8 cellular contexts compared by ENCODE assay signal in the genomic region with DNA sequence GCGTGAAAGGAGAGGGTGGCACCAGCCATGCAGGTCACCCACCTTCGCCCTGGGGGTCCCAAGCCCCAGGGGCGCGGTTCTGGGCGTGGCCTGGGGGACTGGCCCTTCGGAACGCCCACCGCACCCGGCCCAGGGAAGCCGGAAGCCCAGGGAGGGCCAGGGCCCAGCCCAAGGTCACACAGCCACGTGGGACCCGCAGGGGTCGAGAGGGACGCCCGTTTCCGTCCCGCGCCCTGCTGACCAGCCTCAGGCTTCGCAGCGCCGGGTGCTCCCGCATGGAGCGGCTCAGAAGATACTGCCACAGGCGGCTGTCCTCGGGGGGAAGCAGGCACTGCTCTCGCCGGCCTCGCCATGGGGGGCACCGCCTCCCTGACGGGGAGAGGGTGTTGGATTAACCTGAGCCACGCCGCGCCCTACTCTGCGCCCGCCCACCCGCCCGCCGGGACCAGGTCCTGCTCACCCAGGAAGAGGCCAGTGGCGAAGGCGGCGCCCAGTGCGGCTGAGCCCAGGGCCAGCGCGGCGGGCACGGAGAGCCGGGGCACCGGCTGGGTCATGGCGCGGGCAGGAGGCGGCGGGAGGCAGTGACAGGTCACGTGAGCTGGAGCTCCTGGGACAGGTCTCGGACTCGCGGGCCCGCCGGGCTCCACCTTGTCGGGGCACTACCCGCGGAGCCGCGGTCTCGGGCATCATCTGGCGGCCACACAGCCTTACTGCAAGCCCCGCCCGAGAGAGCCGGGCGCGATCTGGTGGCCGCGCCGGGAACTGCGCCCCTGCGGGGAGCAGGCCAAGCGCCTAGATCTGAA. TPM values are rescaled to one million over a fixed set of nuclear protein-coding genes. Genes with fewer than 3 reads are reported as not detected.
DNase-seq lines count a peak whose midpoint lies in the region; ATAC-seq, FAIRE-seq and TF ChIP-seq lines count a peak whose summit lies in the region.

A gene (minus strand): TSS at position 583 of the 803 bp plus-strand sequence. CDS start 29 bp downstream, at position 554.

- peak; percentile 89 for FAIRE-seq in GM12892 (lab: Jason Lieb, UNC)

- H3K36me3 ChIP-seq in upper lobe of right lung = peaks cover 16% of the 10 kb centered on the region

- H3K27me3 Mint-ChIP-seq in progenitor cell of endocrine pancreas = peaks cover 11% of the 10 kb centered on the region

- peak; percentile 78 for ATAC-seq in HG02798 (IDR thresholded peaks at IDR 0.05; ENCODE audit: poor library complexity, unreplicated experiment)
- peak; percentile 77 to 81 for ATAC-seq in left cardiac atrium
- ATAC-seq in upper lobe of right lung = peak; percentile 90

- H3K4me1 Mint-ChIP-seq in progenitor cell of endocrine pancreas (ENCODE audit: low read depth) = peaks cover 3% of the 10 kb centered on the region

- TF ChIP-seq CTCF in progenitor cell of endocrine pancreas (IDR thresholded peaks at IDR 0.05; ENCODE audit: unreplicated experiment) (peak; percentile 100), upper lobe of right lung (IDR thresholded peaks at IDR 0.05) (peak; percentile 100)

- H3K27ac Mint-ChIP-seq in progenitor cell of endocrine pancreas = peak within 1 kb of the TSS; percentile 93

- H3K9me3 ChIP-seq in upper lobe of right lung = no peaks in the 10 kb centered on the region

- H3K27me3 ChIP-seq in upper lobe of right lung = no peaks in the 10 kb centered on the region

- H3K4me1 ChIP-seq in upper lobe of right lung = peaks cover 9% of the 10 kb centered on the region

- peak; percentile 37; the same call in 1 of the 2 replicates for TF ChIP-seq POLR2A in GM12892 (IDR thresholded peaks at IDR 0.05; ENCODE audit: low read depth, low read length)

- peaks cover 13% of the 10 kb centered on the region for H3K36me3 Mint-ChIP-seq in progenitor cell of endocrine pancreas (ENCODE audit: insufficient read depth)

- DNase-seq in GM12892 (ENCODE audit: insufficient read length) = peak; percentile 94
- peak; percentile 73 for DNase-seq in NCI-H1436 treated with DMSO at 0.1 percent for 48 hours (lab: John Stamatoyannopoulos, UW)
- peak; percentile 72 for DNase-seq in amniotic epithelial cell (ENCODE audit: low read depth)
- DNase-seq in left cardiac atrium = peak; percentile 95
- DNase-seq in progenitor cell of endocrine pancreas (ENCODE audit: low spot score, unreplicated experiment) = peak; percentile 96
- peak; percentile 98 for DNase-seq in upper lobe of right lung

- intact Hi-C loops in T-helper 1 cell treated with Interleukin-12 subunit alpha and Interleukin-12 subunit beta and Interleukin-4 antibody, amounts not matched to agents 30 ng/mL and 1 ng/mL, for 36 hours (cut with micrococcal nuclease) = loop anchor here (1.0 to 10.0 kb wide), 7 partner anchors 47 to 1991 kb away; a partner anchor contains a TSS
- intact Hi-C loops in left cardiac atrium (cut with DNase I) (loop anchor here (2.0 to 10.0 kb wide), 6 partner anchors 51 to 993 kb away; a partner anchor contains a TSS), upper lobe of right lung (cut with DNase I) (loop anchor here (10.0 kb wide), 1 partner anchor 121 kb away; a partner anchor contains a TSS)

- peak within 1 kb of the TSS; percentile 94 for H3K4me3 ChIP-seq in upper lobe of right lung

- peak within 1 kb of the TSS; percentile 60 for H3K4me3 Mint-ChIP-seq in progenitor cell of endocrine pancreas (ENCODE audit: low read depth)

- H3K27ac ChIP-seq in upper lobe of right lung = peak within 1 kb of the TSS; percentile 87

- H3K9me3 Mint-ChIP-seq in progenitor cell of endocrine pancreas (ENCODE audit: low read depth) = no peaks in the 10 kb centered on the region

RNA-seq across cellular contexts. Expression of the gene that starts here (rescaled TPM):
- 10.5 TPM for polyA plus RNA-seq in GM12892 (2012; ENCODE audit: missing spikeins)
- total RNA-seq in T-helper 1 cell treated with Interleukin-12 subunit alpha and Interleukin-12 subunit beta and Interleukin-4 antibody, amounts not matched to agents 30 ng/mL and 1 ng/mL, for 36 hours = 21.1 and 24.0 TPM in 2 replicates
- total RNA-seq in left cardiac atrium = 10 to 100 TPM; 22.7 to 28.2 TPM
- 18.4 and 19.9 TPM in 2 replicates for total RNA-seq in progenitor cell of endocrine pancreas
- total RNA-seq in upper lobe of right lung = 21.8 TPM

Comparison
In these comparisons a context has a peak if more than half of its experiments do, and no peak if none do; other contexts are left out.
1. Peak in every context shown above with its lines: DNase-seq, ATAC-seq, H3K4me3 ChIP-seq and H3K27ac ChIP-seq.